ENCODE assay signal across 8 cellular contexts in genomic region chr9:109640232-109641078, GRCh38.
DNase-seq lines count a peak whose midpoint lies in the region; ATAC-seq and TF ChIP-seq lines count a peak whose summit lies in the region.

No MANE protein-coding gene starts in this region.

- no peak for TF ChIP-seq CTCF in BE2C (IDR thresholded peaks at IDR 0.05; ENCODE audit: low read depth, low read length)

- no peaks in the 10 kb centered on the region for H3K36me3 ChIP-seq in BE2C

- ATAC-seq in GM18498 (IDR thresholded peaks at IDR 0.05; ENCODE audit: unreplicated experiment) = no peak
- no peak for ATAC-seq in HG03432 (IDR thresholded peaks at IDR 0.05; ENCODE audit: unreplicated experiment)

- DNase-seq in BE2C (peak; percentile 41), NCI-H128 (lab: John Stamatoyannopoulos, UW; ENCODE audit: unreplicated experiment) (peak; percentile 68), amygdala (lab: John Stamatoyannopoulos, UW) (peak in 54 of 56 donors; percentile 27 to 83 (median 64)), hepatic stellate cell (ENCODE audit: low spot score) (peak; percentile 29), renal cortical epithelial cell (ENCODE audit: low read depth) (peak; percentile 79), SKM-1 (lab: John Stamatoyannopoulos, UW; ENCODE audit: unreplicated experiment) (no peak)

- H3K27me3 ChIP-seq in BE2C = peaks cover 30% of the 10 kb centered on the region

- H3K4me3 ChIP-seq in BE2C (ENCODE audit: low read depth, low read length) = peak overlapping the region; percentile 33

- no peaks in the 10 kb centered on the region for H3K9me3 ChIP-seq in BE2C

- H3K4me1 ChIP-seq in BE2C = no peaks in the 10 kb centered on the region
